34 cellular contexts compared by ENCODE assay signal in genomic region chr9:87278971-87279731, GRCh38.
A peak's percentile ranks its signal among the peaks of the same experiment; 100 is the strongest.
DNase-seq lines count a peak whose midpoint lies in the region; ATAC-seq, FAIRE-seq and TF ChIP-seq lines count a peak whose summit lies in the region.
"Had no signal": no experiment of that assay in that cellular context is flagged by ENCODE, and none has a peak within 500 bp of the region (broad histone marks: within the 10 kb centered on the region; RNA-seq: fewer than 3 reads in every experiment).

No MANE protein-coding gene starts in this region.

- H3K9me3 Mint-ChIP-seq in MCF 10A (ENCODE audit: unreplicated experiment) (no peaks in the 10 kb centered on the region), natural killer cell (no peaks in the 10 kb centered on the region)
- H3K9me3 Mint-ChIP-seq: activated CD8-positive, alpha-beta T cell treated with anti-CD3 and anti-CD28 coated beads for 36 hours; activated naive CD4-positive, alpha-beta T cell treated with anti-CD3 and anti-CD28 coated beads for 36 hours; effector memory CD8-positive, alpha-beta T cell; T-helper 2 cell treated with Interferon-gamma antibody and Interleukin-4, amounts not matched to agents 5 μg/mL and 100 μg/mL, for 36 hours had no signal

- H3K27me3 ChIP-seq in breast epithelium (no peaks in the 10 kb centered on the region), bronchial epithelial cell (ENCODE audit: control insufficient read depth, insufficient read depth, low read length) (no peaks in the 10 kb centered on the region), uterus (no peaks in the 10 kb centered on the region)
- H3K27me3 ChIP-seq: gastrocnemius medialis, sigmoid colon, tibial nerve had no signal

- no peaks in the 10 kb centered on the region for H3K9me3 ChIP-seq in breast epithelium
- H3K9me3 ChIP-seq in uterus, result no peaks in the 10 kb centered on the region
- H3K9me3 ChIP-seq: gastrocnemius medialis, sigmoid colon, tibial nerve had no signal

- H3K4me1 Mint-ChIP-seq in MCF 10A (ENCODE audit: insufficient read depth, unreplicated experiment), result peaks cover 10% of the 10 kb centered on the region
- H3K4me1 Mint-ChIP-seq in natural killer cell, result peaks cover 52 to 53% of the 10 kb centered on the region in 2 donors
- H3K4me1 Mint-ChIP-seq: naive B cell had no signal

- no peak overlapping the region for H3K27ac Mint-ChIP-seq in MCF 10A (ENCODE audit: low read depth, unreplicated experiment)
- H3K27ac Mint-ChIP-seq in natural killer cell, result peak overlapping the region; percentile 41 to 43
- H3K27ac Mint-ChIP-seq: activated CD8-positive, alpha-beta T cell treated with anti-CD3 and anti-CD28 coated beads for 36 hours; activated naive CD4-positive, alpha-beta T cell treated with anti-CD3 and anti-CD28 coated beads for 36 hours; naive B cell; T-helper 2 cell treated with Interferon-gamma antibody and Interleukin-4, amounts not matched to agents 5 μg/mL and 100 μg/mL, for 36 hours had no signal

- H3K4me3 ChIP-seq in breast epithelium (no peak overlapping the region), bronchial epithelial cell (ENCODE audit: low read depth, low read length) (no peak overlapping the region), uterus (no peak overlapping the region)
- H3K4me3 ChIP-seq: gastrocnemius medialis, sigmoid colon, tibial nerve had no signal

- BruUV-seq in MCF 10A (replicated peaks; lab: Mats Ljungman, UMichigan), result no TSS peak

- TF ChIP-seq CTCF in breast epithelium (IDR thresholded peaks at IDR 0.05), result no peak
- TF ChIP-seq CTCF in MCF 10A (IDR thresholded peaks at IDR 0.05; ENCODE audit: unreplicated experiment), result no peak
- no peak for TF ChIP-seq CTCF in bronchial epithelial cell (IDR thresholded peaks at IDR 0.05; ENCODE audit: insufficient read depth, low read length, severe bottlenecking)
- TF ChIP-seq CTCF in natural killer cell (IDR thresholded peaks at IDR 0.05), result no peak
- TF ChIP-seq CTCF in uterus (IDR thresholded peaks at IDR 0.05), result no peak

- no peaks in the 10 kb centered on the region for H3K27me3 Mint-ChIP-seq in MCF 10A (ENCODE audit: insufficient read depth, unreplicated experiment)
- peaks cover 14 to 40% of the 10 kb centered on the region in 2 donors for H3K27me3 Mint-ChIP-seq in natural killer cell (ENCODE audit: low read depth in 2 of 2)

- no peak for DNase-seq in breast epithelium (ENCODE audit: low spot score in 2 of 2)
- DNase-seq in MCF 10A (ENCODE audit: unreplicated experiment), result no peak
- DNase-seq in bronchial epithelial cell (ENCODE audit: low read depth), result peak; percentile 12
- no peak for DNase-seq in natural killer cell
- DNase-seq in NCI-H524 treated with DMSO at 0.1 percent for 48 hours (lab: John Stamatoyannopoulos, UW), result no peak
- no peak for DNase-seq in uterus
- DNase-seq: activated CD8-positive, alpha-beta T cell treated with anti-CD3 and anti-CD28 coated beads for 36 hours; activated naive CD4-positive, alpha-beta T cell treated with anti-CD3 and anti-CD28 coated beads for 36 hours; amygdala; Calu3; cortex of kidney; DMS79; effector memory CD8-positive, alpha-beta T cell; gastrocnemius medialis; GF-D8; GOT3; midbrain; naive B cell; NCI-H1417 treated with DMSO at 0.1 percent for 48 hours; NCI-H2081 treated with DMSO at 0.1 percent for 48 hours; NCI-H226; nucleus accumbens; Right ventricle myocardium superior; sigmoid colon; stimulated activated CD4-positive, alpha-beta T cell treated with anti-CD3 and anti-CD28 coated beads, Interleukin-4, amount 100 ng/mL, for 24 hours had no signal

- POLR2A ChIA-PET in MCF 10A (lab: Yijun Ruan, JAX), result no interaction called here

- no peaks in the 10 kb centered on the region for H3K36me3 ChIP-seq in breast epithelium
- no peaks in the 10 kb centered on the region for H3K36me3 ChIP-seq in bronchial epithelial cell (ENCODE audit: control insufficient read depth, insufficient read depth, low read length)
- H3K36me3 ChIP-seq in uterus, result no peaks in the 10 kb centered on the region
- H3K36me3 ChIP-seq: gastrocnemius medialis, sigmoid colon, tibial nerve had no signal

- no peak for ATAC-seq in natural killer cell
- no peak for ATAC-seq in HG03095 (IDR thresholded peaks at IDR 0.05; ENCODE audit: unreplicated experiment)
- no peak for ATAC-seq in GM21619 (IDR thresholded peaks at IDR 0.05; ENCODE audit: unreplicated experiment)
- ATAC-seq: activated CD8-positive, alpha-beta T cell treated with anti-CD3 and anti-CD28 coated beads for 36 hours; effector memory CD8-positive, alpha-beta T cell; esophagus mucosa; gastrocnemius medialis; Panc1 had no signal

- FAIRE-seq in bronchial epithelial cell (lab: Jason Lieb, UNC), result no peak

- H3K4me1 ChIP-seq in breast epithelium (no peaks in the 10 kb centered on the region), uterus (no peaks in the 10 kb centered on the region)
- H3K4me1 ChIP-seq: gastrocnemius medialis, tibial nerve had no signal

- TF ChIP-seq POLR2A in breast epithelium (IDR thresholded peaks at IDR 0.05), result no peak
- TF ChIP-seq POLR2A in uterus (IDR thresholded peaks at IDR 0.05), result no peak

- H3K4me3 Mint-ChIP-seq in MCF 10A (ENCODE audit: unreplicated experiment), result no peak overlapping the region
- peak overlapping the region; percentile 72 for H3K4me3 Mint-ChIP-seq in natural killer cell
- H3K4me3 Mint-ChIP-seq: activated CD8-positive, alpha-beta T cell treated with anti-CD3 and anti-CD28 coated beads for 36 hours; activated naive CD4-positive, alpha-beta T cell treated with anti-CD3 and anti-CD28 coated beads for 36 hours; naive B cell; T-helper 2 cell treated with Interferon-gamma antibody and Interleukin-4, amounts not matched to agents 5 μg/mL and 100 μg/mL, for 36 hours had no signal

- CTCF ChIA-PET in MCF 10A (lab: Yijun Ruan, JAX), result interaction anchor here (0.7 kb wide), 1 partner anchor 289 kb away, joined by 3 read pairs; no protein-coding TSS in a partner anchor

- intact Hi-C loops in breast epithelium (cut with DNase I; ENCODE audit: low total_unique reads), result no loop called here
- intact Hi-C loops in MCF 10A (cut with micrococcal nuclease), result no loop called here
- intact Hi-C loops in natural killer cell (cut with micrococcal nuclease), result no loop called here
- intact Hi-C loops in uterus (cut with DNase I; ENCODE audit: low total_unique reads), result no loop called here

- H3K27ac ChIP-seq in breast epithelium (peak overlapping the region; percentile 84 to 90), uterus (no peak overlapping the region)
- H3K27ac ChIP-seq: 22Rv1, gastrocnemius medialis, HL-60, KMS-11, sigmoid colon, tibial nerve had no signal

- H3K36me3 Mint-ChIP-seq in MCF 10A (ENCODE audit: insufficient read depth, unreplicated experiment) (no peaks in the 10 kb centered on the region), natural killer cell (no peaks in the 10 kb centered on the region)
- H3K36me3 Mint-ChIP-seq: naive B cell had no signal

Comparison
In these comparisons a context has a peak if more than half of its experiments do, and no peak if none do; other contexts are left out.
1. H3K27ac ChIP-seq: peak in breast epithelium (2 of 2); none in uterus (0 of 2).